Comparison of ENCODE assay signal across 15 cellular contexts in genomic region chr3:94413721-94414106, GRCh38.
A peak's percentile ranks its signal among the peaks of the same experiment; 100 is the strongest.
DNase-seq lines count a peak whose midpoint lies in the region; ATAC-seq and TF ChIP-seq lines count a peak whose summit lies in the region.
"Had no signal": no experiment of that assay in that cellular context is flagged by ENCODE, and none has a peak within 500 bp of the region (broad histone marks: within the 10 kb centered on the region; RNA-seq: fewer than 3 reads in every experiment).

No MANE protein-coding gene starts in this region.

- WGBS in right cardiac atrium = 61% methylated on average over 2 of the region's 2 CpGs

- no peaks in the 10 kb centered on the region for H3F3A ChIP-seq in MM.1S (ENCODE audit: insufficient read depth, low read length)

- H3K27ac ChIP-seq in epithelial cell of prostate (peak overlapping the region; percentile 65), MM.1S (ENCODE audit: low read length) (no peak overlapping the region), right cardiac atrium (ENCODE audit: low read length) (no peak overlapping the region)
- H3K27ac ChIP-seq: body of pancreas, hepatocyte, sigmoid colon had no signal

- no peaks in the 10 kb centered on the region for H3K9me3 ChIP-seq in MM.1S (replicated peaks; ENCODE audit: insufficient read depth, low read length)
- H3K9me3 ChIP-seq in right cardiac atrium (ENCODE audit: control insufficient read depth, low read length) = no peaks in the 10 kb centered on the region
- H3K9me3 ChIP-seq: body of pancreas, sigmoid colon had no signal

- ATAC-seq in GM18517 (IDR thresholded peaks at IDR 0.05; ENCODE audit: unreplicated experiment) (no peak), right cardiac atrium (no peak)
- ATAC-seq: body of pancreas; effector memory CD8-positive, alpha-beta T cell; stimulated activated naive CD8-positive, alpha-beta T cell treated with anti-CD3 and anti-CD28 coated beads, Interleukin-15, amount 100 ng/mL, for 72 hours had no signal

- H3K79me2 ChIP-seq in MM.1S (ENCODE audit: low read length) = no peaks in the 10 kb centered on the region
- H3K79me2 ChIP-seq: hepatocyte had no signal

- no peak overlapping the region for H2AFZ ChIP-seq in MM.1S (ENCODE audit: low read length)
- H2AFZ ChIP-seq: hepatocyte had no signal

- H3K4me1 ChIP-seq in MM.1S (ENCODE audit: low read length) (no peaks in the 10 kb centered on the region), right cardiac atrium (ENCODE audit: control insufficient read depth, insufficient read depth, low read length) (no peaks in the 10 kb centered on the region)
- H3K4me1 ChIP-seq: body of pancreas had no signal

- TF ChIP-seq CTCF in MM.1S (IDR thresholded peaks at IDR 0.05; ENCODE audit: low read length) = no peak

- DNase-seq in ELR (ENCODE audit: low read depth) (peak; percentile 72), NCI-H446 treated with DMSO at 0.1 percent for 48 hours (lab: John Stamatoyannopoulos, UW) (peak; percentile 59), epithelial cell of prostate (ENCODE audit: low read depth, low spot score) (no peak), renal cortical epithelial cell (ENCODE audit: low read depth) (peak; percentile 47), MM.1S (no peak), NCI-H1436 (lab: John Stamatoyannopoulos, UW) (no peak), right cardiac atrium (no peak)
- DNase-seq: activated CD4-positive, alpha-beta T cell treated with anti-CD3 and anti-CD28 coated beads, Interleukin-2, amount 50 U/mL, for 4 hours; body of pancreas; CD4-positive, alpha-beta memory T cell; effector memory CD8-positive, alpha-beta T cell; sigmoid colon; stimulated activated naive CD8-positive, alpha-beta T cell treated with anti-CD3 and anti-CD28 coated beads, Interleukin-15, amount 100 ng/mL, for 72 hours had no signal

- H3K4me2 ChIP-seq in MM.1S (ENCODE audit: low read depth, low read length) = no peak overlapping the region
- H3K4me2 ChIP-seq: hepatocyte had no signal

- no peaks in the 10 kb centered on the region for H3K36me3 ChIP-seq in MM.1S (replicated peaks; ENCODE audit: insufficient read depth, low read length)
- H3K36me3 ChIP-seq: sigmoid colon had no signal

- H3K9me2 ChIP-seq in MM.1S (replicated peaks; ENCODE audit: insufficient read depth, low read length) = no peaks in the 10 kb centered on the region

- H3K4me3 ChIP-seq in MM.1S (ENCODE audit: low read length) (no peak overlapping the region), right cardiac atrium (ENCODE audit: low read length) (no peak overlapping the region)
- H3K4me3 ChIP-seq: body of pancreas, hepatocyte, sigmoid colon had no signal

- intact Hi-C loops in right cardiac atrium (cut with DNase I) = no loop called here

- H3K9ac ChIP-seq in MM.1S (ENCODE audit: low read length) = no peak overlapping the region

- H4K20me1 ChIP-seq in MM.1S (ENCODE audit: insufficient read depth, low read length) = no peaks in the 10 kb centered on the region

- H3K27me3 ChIP-seq in MM.1S (replicated peaks; ENCODE audit: insufficient read depth, low read length) (no peaks in the 10 kb centered on the region), right cardiac atrium (ENCODE audit: control insufficient read depth, insufficient read depth) (no peaks in the 10 kb centered on the region)
- H3K27me3 ChIP-seq: body of pancreas, hepatocyte, sigmoid colon had no signal

Comparison
In these comparisons a context has a peak if more than half of its experiments do, and no peak if none do; other contexts are left out.
1. DNase-seq: peak in ELR (single experiment), NCI-H446 treated with DMSO at 0.1 percent for 48 hours (single experiment) and renal cortical epithelial cell (single experiment); none in epithelial cell of prostate (single experiment), MM.1S (single experiment), NCI-H1436 (single experiment) and right cardiac atrium (0 of 3).